Comparison of ENCODE assay signal across 12 cellular contexts in the genomic region with DNA sequence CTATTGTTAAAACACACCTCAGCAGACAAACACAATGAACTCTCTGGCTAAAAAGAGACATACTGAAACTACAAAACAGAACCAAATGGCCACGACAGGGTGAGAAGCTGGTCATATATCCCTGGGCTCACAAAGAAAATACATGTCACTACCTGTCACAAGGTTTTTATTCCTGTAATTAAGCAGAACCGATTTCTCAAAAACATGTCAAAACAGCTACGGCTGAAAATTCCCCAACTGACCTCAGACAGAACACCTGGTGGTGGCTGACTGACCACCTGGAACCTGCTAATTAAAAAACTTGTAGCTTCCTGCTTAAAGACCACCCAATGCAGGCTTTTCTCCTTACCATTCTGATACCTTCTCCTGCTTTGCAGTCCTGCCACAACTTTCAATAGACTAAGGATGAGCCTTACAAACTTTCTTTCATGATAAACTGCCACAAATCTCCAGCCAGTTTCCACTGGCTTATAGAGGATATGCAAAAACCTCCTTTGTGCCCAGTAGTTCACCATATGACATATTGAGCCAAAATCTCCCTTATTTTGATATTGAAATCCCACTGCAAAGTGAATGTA.
A peak's percentile ranks its signal among the peaks of the same experiment; 100 is the strongest.
DNase-seq lines count a peak whose midpoint lies in the region; ATAC-seq, FAIRE-seq and TF ChIP-seq lines count a peak whose summit lies in the region.
"Had no signal": no experiment of that assay in that cellular context is flagged by ENCODE, and none has a peak within 500 bp of the region (broad histone marks: within the 10 kb centered on the region; RNA-seq: fewer than 3 reads in every experiment).

No MANE protein-coding gene starts in this region.

- no peaks in the 10 kb centered on the region for H3K36me3 ChIP-seq in kidney (ENCODE audit: control insufficient read depth in 1 of 2, insufficient read depth in 2 of 2, low read length in 2 of 2)
- H3K36me3 ChIP-seq: brain microvascular endothelial cell, left ventricle myocardium inferior had no signal

- no peak for FAIRE-seq in kidney (lab: Jason Lieb, UNC)

- no peaks in the 10 kb centered on the region for H3K27me3 Mint-ChIP-seq in WTC11 (ENCODE audit: low read depth)
- no peaks in the 10 kb centered on the region for H3K27me3 Mint-ChIP-seq in activated CD4-positive, alpha-beta memory T cell treated with anti-CD3 and anti-CD28 coated beads, Interleukin-2, amount 10 ng/mL, durations not matched to agents 7 days and 5 days
- H3K27me3 Mint-ChIP-seq in activated T-cell treated with anti-CD3 and anti-CD28 coated beads, Interleukin-2, amount 50 U/mL, for 24 hours = no peaks in the 10 kb centered on the region
- H3K27me3 Mint-ChIP-seq: CD4-positive, alpha-beta T cell had no signal

- H3K9me3 ChIP-seq in kidney (ENCODE audit: control insufficient read depth in 1 of 2, low read length in 2 of 2) = no peaks in the 10 kb centered on the region
- H3K9me3 ChIP-seq: left ventricle myocardium inferior had no signal

- H3K4me1 ChIP-seq in kidney (ENCODE audit: control insufficient read depth in 1 of 2, insufficient read depth in 1 of 2, low read depth in 1 of 2, low read length in 2 of 2) = no peaks in the 10 kb centered on the region
- H3K4me1 ChIP-seq: left ventricle myocardium inferior had no signal

- ATAC-seq in GM18858 (IDR thresholded peaks at IDR 0.05; ENCODE audit: unreplicated experiment) = peak; percentile 92
- peak; percentile 90 for ATAC-seq in GM21528 (IDR thresholded peaks at IDR 0.05; ENCODE audit: low FRiP score, unreplicated experiment)
- peak; percentile 92 for ATAC-seq in HG03095 (IDR thresholded peaks at IDR 0.05; ENCODE audit: unreplicated experiment)
- peak; percentile 87 for ATAC-seq in WTC11

- H3K4me3 Mint-ChIP-seq in WTC11 = no peak overlapping the region
- H3K4me3 Mint-ChIP-seq in activated CD4-positive, alpha-beta memory T cell treated with anti-CD3 and anti-CD28 coated beads, Interleukin-2, amount 10 ng/mL, durations not matched to agents 7 days and 5 days = no peak overlapping the region
- H3K4me3 Mint-ChIP-seq in activated T-cell treated with anti-CD3 and anti-CD28 coated beads, Interleukin-2, amount 50 U/mL, for 24 hours = no peak overlapping the region
- H3K4me3 Mint-ChIP-seq: CD4-positive, alpha-beta T cell had no signal

- CTCF ChIA-PET in WTC11 (lab: Charles Lee) = no interaction called here
- CTCF ChIA-PET in activated CD4-positive, alpha-beta memory T cell treated with anti-CD3 and anti-CD28 coated beads, Interleukin-2, amount 10 ng/mL, durations not matched to agents 7 days and 5 days (lab: Charles Lee) = no interaction called here

- H3K4me1 Mint-ChIP-seq in WTC11 = peaks cover 26% of the 10 kb centered on the region
- H3K4me1 Mint-ChIP-seq in activated CD4-positive, alpha-beta memory T cell treated with anti-CD3 and anti-CD28 coated beads, Interleukin-2, amount 10 ng/mL, durations not matched to agents 7 days and 5 days = no peaks in the 10 kb centered on the region
- no peaks in the 10 kb centered on the region for H3K4me1 Mint-ChIP-seq in activated T-cell treated with anti-CD3 and anti-CD28 coated beads, Interleukin-2, amount 50 U/mL, for 24 hours (ENCODE audit: low read depth)

- H3K9me3 Mint-ChIP-seq in WTC11 = no peaks in the 10 kb centered on the region
- H3K9me3 Mint-ChIP-seq in activated CD4-positive, alpha-beta memory T cell treated with anti-CD3 and anti-CD28 coated beads, Interleukin-2, amount 10 ng/mL, durations not matched to agents 7 days and 5 days = no peaks in the 10 kb centered on the region
- H3K9me3 Mint-ChIP-seq in activated T-cell treated with anti-CD3 and anti-CD28 coated beads, Interleukin-2, amount 50 U/mL, for 24 hours = peaks cover 10% of the 10 kb centered on the region

- H3K36me3 Mint-ChIP-seq in WTC11 = no peaks in the 10 kb centered on the region
- no peaks in the 10 kb centered on the region for H3K36me3 Mint-ChIP-seq in activated CD4-positive, alpha-beta memory T cell treated with anti-CD3 and anti-CD28 coated beads, Interleukin-2, amount 10 ng/mL, durations not matched to agents 7 days and 5 days (ENCODE audit: low read depth)
- no peaks in the 10 kb centered on the region for H3K36me3 Mint-ChIP-seq in activated T-cell treated with anti-CD3 and anti-CD28 coated beads, Interleukin-2, amount 50 U/mL, for 24 hours (ENCODE audit: low read depth)

- DNase-seq in WTC11 (ENCODE audit: low spot score) (no peak), kidney (no peak), NCI-H2107 treated with DMSO at 0.1 percent for 48 hours (lab: John Stamatoyannopoulos, UW; ENCODE audit: unreplicated experiment) (no peak)
- no peak for DNase-seq in activated CD4-positive, alpha-beta memory T cell treated with anti-CD3 and anti-CD28 coated beads, Interleukin-2, amount 10 ng/mL, durations not matched to agents 7 days and 5 days
- DNase-seq in activated T-cell treated with anti-CD3 and anti-CD28 coated beads, Interleukin-2, amount 50 U/mL, for 24 hours = no peak
- DNase-seq: brain microvascular endothelial cell; CD4-positive, alpha-beta T cell; left ventricle myocardium inferior; NCI-H526 treated with DMSO at 0.1 percent for 48 hours had no signal

- no peak overlapping the region for H3K9ac ChIP-seq in kidney (ENCODE audit: low read length in 2 of 2)

- H3K27ac Mint-ChIP-seq in WTC11 = peak overlapping the region; percentile 92
- H3K27ac Mint-ChIP-seq in activated CD4-positive, alpha-beta memory T cell treated with anti-CD3 and anti-CD28 coated beads, Interleukin-2, amount 10 ng/mL, durations not matched to agents 7 days and 5 days = no peak overlapping the region
- H3K27ac Mint-ChIP-seq in activated T-cell treated with anti-CD3 and anti-CD28 coated beads, Interleukin-2, amount 50 U/mL, for 24 hours = no peak overlapping the region
- H3K27ac Mint-ChIP-seq: CD4-positive, alpha-beta T cell had no signal

- H3K4me3 ChIP-seq in kidney (ENCODE audit: low read length in 2 of 2) = no peak overlapping the region
- H3K4me3 ChIP-seq: left ventricle myocardium inferior had no signal

- intact Hi-C loops in kidney (cut with DNase I) = no loop called here

- POLR2A ChIA-PET in WTC11 (lab: Charles Lee) = interaction anchor here (0.7 kb wide), 1 partner anchor 23 kb away, joined by 4 read pairs; no protein-coding TSS in a partner anchor
- POLR2A ChIA-PET in activated CD4-positive, alpha-beta memory T cell treated with anti-CD3 and anti-CD28 coated beads, Interleukin-2, amount 10 ng/mL, durations not matched to agents 7 days and 5 days (lab: Charles Lee) = no interaction called here

- H3K27ac ChIP-seq in kidney (ENCODE audit: low read depth in 2 of 2, low read length in 2 of 2) = no peak overlapping the region
- H3K27ac ChIP-seq: brain microvascular endothelial cell, left ventricle myocardium inferior had no signal

- TF ChIP-seq CTCF in WTC11 (IDR thresholded peaks at IDR 0.05) (no peak), kidney (IDR thresholded peaks at IDR 0.05; ENCODE audit: borderline replicate concordance, extremely low read depth, insufficient read depth) (no peak)

TF ChIP-seq in WTC11, 78 proteins besides CTCF, POLR2A, EP300 and RAD21 (continues in another document):
- TF ChIP-seq TP53 (CRISPR knock-in tag; IDR thresholded peaks at IDR 0.05) = no peak
- TF ChIP-seq PREB (CRISPR knock-in tag; IDR thresholded peaks at IDR 0.05; ENCODE audit: borderline replicate concordance) = no peak
- TF ChIP-seq, protein P1, sequence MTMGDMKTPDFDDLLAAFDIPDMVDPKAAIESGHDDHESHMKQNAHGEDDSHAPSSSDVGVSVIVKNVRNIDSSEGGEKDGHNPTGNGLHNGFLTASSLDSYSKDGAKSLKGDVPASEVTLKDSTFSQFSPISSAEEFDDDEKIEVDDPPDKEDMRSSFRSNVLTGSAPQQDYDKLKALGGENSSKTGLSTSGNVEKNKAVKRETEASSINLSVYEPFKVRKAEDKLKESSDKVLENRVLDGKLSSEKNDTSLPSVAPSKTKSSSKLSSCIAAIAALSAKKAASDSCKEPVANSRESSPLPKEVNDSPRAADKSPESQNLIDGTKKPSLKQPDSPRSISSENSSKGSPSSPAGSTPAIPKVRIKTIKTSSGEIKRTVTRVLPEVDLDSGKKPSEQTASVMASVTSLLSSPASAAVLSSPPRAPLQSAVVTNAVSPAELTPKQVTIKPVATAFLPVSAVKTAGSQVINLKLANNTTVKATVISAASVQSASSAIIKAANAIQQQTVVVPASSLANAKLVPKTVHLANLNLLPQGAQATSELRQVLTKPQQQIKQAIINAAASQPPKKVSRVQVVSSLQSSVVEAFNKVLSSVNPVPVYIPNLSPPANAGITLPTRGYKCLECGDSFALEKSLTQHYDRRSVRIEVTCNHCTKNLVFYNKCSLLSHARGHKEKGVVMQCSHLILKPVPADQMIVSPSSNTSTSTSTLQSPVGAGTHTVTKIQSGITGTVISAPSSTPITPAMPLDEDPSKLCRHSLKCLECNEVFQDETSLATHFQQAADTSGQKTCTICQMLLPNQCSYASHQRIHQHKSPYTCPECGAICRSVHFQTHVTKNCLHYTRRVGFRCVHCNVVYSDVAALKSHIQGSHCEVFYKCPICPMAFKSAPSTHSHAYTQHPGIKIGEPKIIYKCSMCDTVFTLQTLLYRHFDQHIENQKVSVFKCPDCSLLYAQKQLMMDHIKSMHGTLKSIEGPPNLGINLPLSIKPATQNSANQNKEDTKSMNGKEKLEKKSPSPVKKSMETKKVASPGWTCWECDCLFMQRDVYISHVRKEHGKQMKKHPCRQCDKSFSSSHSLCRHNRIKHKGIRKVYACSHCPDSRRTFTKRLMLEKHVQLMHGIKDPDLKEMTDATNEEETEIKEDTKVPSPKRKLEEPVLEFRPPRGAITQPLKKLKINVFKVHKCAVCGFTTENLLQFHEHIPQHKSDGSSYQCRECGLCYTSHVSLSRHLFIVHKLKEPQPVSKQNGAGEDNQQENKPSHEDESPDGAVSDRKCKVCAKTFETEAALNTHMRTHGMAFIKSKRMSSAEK (CRISPR knock-in tag; IDR thresholded peaks at IDR 0.05; ENCODE audit: borderline replicate concordance) = no peak
- TF ChIP-seq MYBL2 (CRISPR knock-in tag; IDR thresholded peaks at IDR 0.05) = no peak
- TF ChIP-seq NR2C2 (CRISPR knock-in tag; IDR thresholded peaks at IDR 0.05) = no peak
